In genomic region chr14:30719137-30719536, GRCh38 we compare ENCODE assay signal across 20 cellular contexts.
DNase-seq lines count a peak whose midpoint lies in the region; ATAC-seq, FAIRE-seq and TF ChIP-seq lines count a peak whose summit lies in the region.
"Had no signal": no experiment of that assay in that cellular context is flagged by ENCODE, and none has a peak within 500 bp of the region (broad histone marks: within the 10 kb centered on the region; RNA-seq: fewer than 3 reads in every experiment).

No MANE protein-coding gene starts in this region.

- BruUV-seq in K562 (replicated peaks; lab: Mats Ljungman, UMichigan): no TSS peak

- TF ChIP-seq EP300 in A549 (IDR thresholded peaks at IDR 0.05) (no peak), K562 (IDR thresholded peaks at IDR 0.05; ENCODE audit: low read length) (no peak)

- no peak overlapping the region for H3K4me2 ChIP-seq in A549
- H3K4me2 ChIP-seq in K562 (ENCODE audit: insufficient read depth, low read length): no peak overlapping the region
- H3K4me2 ChIP-seq: BLaER1 treated with 17β-estradiol and CSF1 and Interleukin-3, amounts not matched to agents 10 nM and 100 nM had no signal

- H3K79me2 ChIP-seq in K562 (ENCODE audit: control insufficient read depth, insufficient read depth, low read length): no peaks in the 10 kb centered on the region

- 94% methylated on average over 3 of the region's 3 CpGs for WGBS in A549 (ENCODE audit: missing lambda C conversion rate)
- WGBS in K562 (ENCODE audit: insufficient coverage, low coverage, missing lambda C conversion rate): 92% methylated on average over 3 of the region's 3 CpGs

- H3K4me3 ChIP-seq in A549 (no peak overlapping the region), K562 (no peak overlapping the region)
- H3K4me3 ChIP-seq: BLaER1 treated with 17β-estradiol and CSF1 and Interleukin-3, amounts not matched to agents 10 nM and 100 nM had no signal

- peaks cover 4% of the 10 kb centered on the region; the same call in 1 of the 3 replicates for H3K36me3 ChIP-seq in K562 (ENCODE audit: control insufficient read depth, insufficient read depth, low read length)

- H3K27me3 ChIP-seq in K562 (ENCODE audit: control insufficient read depth in 2 of 2, insufficient read depth in 2 of 2, low read length in 2 of 2): no peaks in the 10 kb centered on the region
- H3K27me3 ChIP-seq: BLaER1 treated with 17β-estradiol and CSF1 and Interleukin-3, amounts not matched to agents 10 nM and 100 nM had no signal

- CTCF ChIA-PET in A549 (lab: Yijun Ruan, JAX): no interaction called here
- CTCF ChIA-PET in K562 (lab: Yijun Ruan, JAX; ENCODE audit: low intra/inter-chr PET ratio): no interaction called here

- H3K9me1 ChIP-seq in K562 (ENCODE audit: control insufficient read depth, insufficient read depth, low read length): no peaks in the 10 kb centered on the region

- no peak for ATAC-seq in A549
- ATAC-seq in K562: no peak
- ATAC-seq: CD8-positive, alpha-beta T cell had no signal

- H3K9me3 ChIP-seq in A549 (no peaks in the 10 kb centered on the region), K562 (replicated peaks; ENCODE audit: control insufficient read depth, insufficient read depth, low read depth, low read length) (no peaks in the 10 kb centered on the region)
- H3K9me3 ChIP-seq: Caco-2 had no signal

- H4K20me1 ChIP-seq in K562 (replicated peaks; ENCODE audit: control insufficient read depth, insufficient read depth, low read length): no peaks in the 10 kb centered on the region
- H4K20me1 ChIP-seq: BLaER1 treated with 17β-estradiol and CSF1 and Interleukin-3, amounts not matched to agents 10 nM and 100 nM had no signal

- TF ChIP-seq CTCF in A549 (IDR thresholded peaks at IDR 0.05): no peak
- TF ChIP-seq CTCF in K562 (IDR thresholded peaks at IDR 0.05 in 2 of 3, conservative IDR thresholded peaks at IDR 0.05 in 1 of 3; ENCODE audit: insufficient read depth in 2 of 3, low read depth in 1 of 3, low read length in 3 of 3): no peak

- H3K4me1 ChIP-seq in A549 (no peaks in the 10 kb centered on the region), K562 (replicated peaks in 1 of 2; ENCODE audit: control insufficient read depth in 2 of 2, insufficient read depth in 2 of 2, low read length in 2 of 2) (no peaks in the 10 kb centered on the region)
- H3K4me1 ChIP-seq: Caco-2 had no signal

- intact Hi-C loops in K562 (cut with micrococcal nuclease): no loop called here

- POLR2A ChIA-PET in A549 (lab: Yijun Ruan, JAX) (no interaction called here), K562 (lab: Yijun Ruan, JAX) (no interaction called here)

- in situ Hi-C loops in K562 (cut with MboI): no loop called here

- H3K27ac ChIP-seq in A549 (no peak overlapping the region), K562 (ENCODE audit: extremely low read depth, low read depth, low read length) (no peak overlapping the region), substantia nigra (ENCODE audit: low read depth, low read length, poor library complexity, severe bottlenecking) (no peak overlapping the region)
- H3K27ac ChIP-seq: BLaER1 treated with 17β-estradiol and CSF1 and Interleukin-3, amounts not matched to agents 10 nM and 100 nM; C4-2B had no signal

- no peak overlapping the region for H2AFZ ChIP-seq in K562 (ENCODE audit: low read depth, low read length)

- TF ChIP-seq POLR2A in A549 (IDR thresholded peaks at IDR 0.05; ENCODE audit: low read length): no peak
- TF ChIP-seq POLR2A in K562 (conservative IDR thresholded peaks at IDR 0.05): no peak

- DNase-seq in A549 (ENCODE audit: low read depth in 1 of 2, low spot score in 1 of 2) (no peak), K562 (ENCODE audit: extremely low read depth in 1 of 4, low spot score in 3 of 4) (no peak), substantia nigra (lab: John Stamatoyannopoulos, UW) (no peak), pons (ENCODE audit: low spot score) (no peak), urothelium cell line (ENCODE audit: low spot score) (no peak)
- DNase-seq: 8988T; AML-193; Caco-2; Calu3; CD4-positive, alpha-beta T cell; CD8-positive, alpha-beta T cell; DMS79 treated with DMSO at 0.1 percent for 48 hours; GF-D8 had no signal

- no peak for FAIRE-seq in A549 (lab: Jason Lieb, UNC)
- FAIRE-seq in K562 (lab: Jason Lieb, UNC): no peak
- FAIRE-seq in islet of Langerhans (lab: Jason Lieb, UNC): peak; percentile 64
- no peak for FAIRE-seq in urothelium cell line (lab: Jason Lieb, UNC)
- FAIRE-seq: A204.1, D721Med, GM12891, GM19239 had no signal

- no peak overlapping the region for H3K9ac ChIP-seq in K562 (ENCODE audit: insufficient read depth in 1 of 2, low read depth in 2 of 2, low read length in 2 of 2)
- H3K9ac ChIP-seq: BLaER1 treated with 17β-estradiol and CSF1 and Interleukin-3, amounts not matched to agents 10 nM and 100 nM had no signal

- no peak for TF ChIP-seq RAD21 in A549 (conservative IDR thresholded peaks at IDR 0.05 in 1 of 2, IDR thresholded peaks at IDR 0.05 in 1 of 2)
- TF ChIP-seq RAD21 in K562 (CRISPR knock-in tag; conservative IDR thresholded peaks at IDR 0.05 in 1 of 2, IDR thresholded peaks at IDR 0.05 in 1 of 2): no peak

TF ChIP-seq in A549, 52 proteins besides CTCF, POLR2A, EP300 and RAD21:
- TF ChIP-seq MAFK (IDR thresholded peaks at IDR 0.05; ENCODE audit: partially characterized antibody): peak; percentile 27
- no peak for TF ChIP-seq HOXB13 (CRISPR knock-in tag; IDR thresholded peaks at IDR 0.05; ENCODE audit: low read depth)

TF ChIP-seq in K562, 482 proteins besides CTCF, POLR2A, EP300 and RAD21:
- TF ChIP-seq ZNF316 (IDR thresholded peaks at IDR 0.05) (peak; percentile 9; the same call in 1 of the 2 replicates), ZNF764 (CRISPR knock-in tag; IDR thresholded peaks at IDR 0.05; ENCODE audit: low read depth) (no peak)

Comparison
In these comparisons a context has a peak if more than half of its experiments do, and no peak if none do; other contexts are left out.
1. Of the 35 proteins assayed by ChIP-seq in both K562 and A549: peak only in K562: none; only in A549: MAFK; in both: none; in neither: 34.